Comparison of ENCODE assay signal across 36 cellular contexts in genomic region chr2:158826965-158827364, GRCh38. TPM values are rescaled to one million over a fixed set of nuclear protein-coding genes. Genes with fewer than 3 reads are reported as not detected.
"Had no signal": no experiment of that assay in that cellular context is flagged by ENCODE, and none has a peak within 500 bp of the region (broad histone marks: within the 10 kb centered on the region; RNA-seq: fewer than 3 reads in every experiment).

No MANE protein-coding gene starts in this region.

- H3K9me3 Mint-ChIP-seq: activated B cell treated with CpG ODN at 0.5 μM for 24 hours; activated CD8-positive, alpha-beta T cell treated with anti-CD3 and anti-CD28 coated beads for 36 hours; activated T-cell treated with anti-CD3 and anti-CD28 coated beads, Interleukin-2, amount 50 U/mL, for 4 hours; activated T-helper 17 cell treated with anti-CD3 and anti-CD28 coated beads, Interleukin-2, amount 50 U/mL, for 72 hours; central memory CD8-positive, alpha-beta T cell; effector memory CD8-positive, alpha-beta T cell; T-helper 2 cell treated with Interferon-gamma antibody and Interleukin-4, amounts not matched to agents 5 μg/mL and 100 μg/mL, for 36 hours had no signal

- H3K27ac ChIP-seq: brain microvascular endothelial cell, esophagus muscularis mucosa, foreskin keratinocyte, gastrocnemius medialis, WERI-Rb-1 had no signal

- H3K4me1 ChIP-seq: foreskin keratinocyte, gastrocnemius medialis had no signal

- H3K4me3 ChIP-seq: esophagus muscularis mucosa, gastrocnemius medialis had no signal

- H3K4me1 Mint-ChIP-seq: activated B cell treated with CpG ODN at 0.5 μM for 24 hours; activated T-helper 17 cell treated with anti-CD3 and anti-CD28 coated beads, Interleukin-2, amount 50 U/mL, for 72 hours; central memory CD8-positive, alpha-beta T cell; T-helper 17 cell had no signal

- DNase-seq: activated B cell treated with CpG ODN at 0.5 μM for 24 hours; activated CD4-positive, alpha-beta T cell treated with anti-CD3 and anti-CD28 coated beads for 48 hours; activated CD4-positive, alpha-beta T cell treated with anti-CD3 and anti-CD28 coated beads, Interleukin-2, amount 50 U/mL, for 1 hour; activated CD4-positive, alpha-beta T cell treated with anti-CD3 and anti-CD28 coated beads, Interleukin-2, amount 50 U/mL, for 48 hours; activated CD8-positive, alpha-beta memory T cell treated with anti-CD3 and anti-CD28 coated beads for 24 hours; activated CD8-positive, alpha-beta T cell treated with anti-CD3 and anti-CD28 coated beads for 36 hours; activated effector memory CD4-positive, alpha-beta T cell treated with Interleukin-2 at 50 U/mL for 16 hours; activated gamma-delta T cell treated with Interleukin-2 at 50 U/mL for 16 hours; activated naive CD4-positive, alpha-beta T cell treated with anti-CD3 and anti-CD28 coated beads, Interleukin-2, amount 50 U/mL, for 16 hours; activated naive CD4-positive, alpha-beta T cell treated with Interleukin-2 at 50 U/mL for 16 hours; activated T-cell treated with anti-CD3 and anti-CD28 coated beads, Interleukin-2, amount 50 U/mL, for 4 hours; amniotic stem cell; anterior cingulate cortex; brain microvascular endothelial cell; cortex of kidney; dermis blood vessel endothelial cell; effector CD4-positive, alpha-beta T cell; effector memory CD8-positive, alpha-beta T cell; erythroblast; foreskin keratinocyte; gastrocnemius medialis; glutamatergic neuron; T-helper 1 cell; T-helper 17 cell; T1000; WERI-Rb-1 had no signal

- H3K27me3 ChIP-seq: brain microvascular endothelial cell, esophagus muscularis mucosa, foreskin keratinocyte, gastrocnemius medialis had no signal

- FAIRE-seq: astrocyte, bronchial epithelial cell, colon had no signal

- H3K36me3 Mint-ChIP-seq: activated naive CD8-positive, alpha-beta T cell had no signal

- H3K27ac Mint-ChIP-seq: activated B cell treated with CpG ODN at 0.5 μM for 24 hours; activated CD8-positive, alpha-beta T cell treated with anti-CD3 and anti-CD28 coated beads for 36 hours; activated naive CD8-positive, alpha-beta T cell; activated T-helper 17 cell treated with anti-CD3 and anti-CD28 coated beads, Interleukin-2, amount 50 U/mL, for 72 hours; effector memory CD8-positive, alpha-beta T cell; T-helper 17 cell; T-helper 2 cell treated with Interferon-gamma antibody and Interleukin-4, amounts not matched to agents 5 μg/mL and 100 μg/mL, for 36 hours had no signal

- ATAC-seq: activated CD4-positive, CD25-positive, alpha-beta regulatory T cell treated with anti-CD3 and anti-CD28 coated beads, Interleukin-2, amount 50 U/mL, for 24 hours; activated CD8-positive, alpha-beta T cell treated with anti-CD3 and anti-CD28 coated beads for 36 hours; activated T-cell treated with anti-CD3 and anti-CD28 coated beads, Interleukin-2, amount 50 U/mL, for 4 hours; activated T-helper 17 cell treated with anti-CD3 and anti-CD28 coated beads, Interleukin-2, amount 50 U/mL, for 72 hours; effector memory CD8-positive, alpha-beta T cell; foreskin keratinocyte; gastrocnemius medialis; T-helper 17 cell had no signal

- H3K9me3 ChIP-seq: esophagus muscularis mucosa, gastrocnemius medialis had no signal

- H3K4me3 Mint-ChIP-seq: activated B cell treated with CpG ODN at 0.5 μM for 24 hours; activated CD8-positive, alpha-beta T cell treated with anti-CD3 and anti-CD28 coated beads for 36 hours; activated naive CD8-positive, alpha-beta T cell; activated T-cell treated with anti-CD3 and anti-CD28 coated beads, Interleukin-2, amount 50 U/mL, for 4 hours; activated T-helper 17 cell treated with anti-CD3 and anti-CD28 coated beads, Interleukin-2, amount 50 U/mL, for 72 hours; central memory CD8-positive, alpha-beta T cell; effector memory CD8-positive, alpha-beta T cell; T-helper 17 cell; T-helper 2 cell treated with Interferon-gamma antibody and Interleukin-4, amounts not matched to agents 5 μg/mL and 100 μg/mL, for 36 hours had no signal

- H3K36me3 ChIP-seq: brain microvascular endothelial cell, esophagus muscularis mucosa, gastrocnemius medialis, WERI-Rb-1 had no signal

RNA-seq across cellular contexts. Expression of gene DAPL1, which starts 31.8 kb away (rescaled TPM):
- total RNA-seq: activated B cell treated with CpG ODN at 0.5 μM for 24 hours; activated CD8-positive, alpha-beta T cell treated with anti-CD3 and anti-CD28 coated beads for 36 hours; activated T-cell treated with anti-CD3 and anti-CD28 coated beads, Interleukin-2, amount 50 U/mL, for 4 hours; activated T-helper 17 cell treated with anti-CD3 and anti-CD28 coated beads, Interleukin-2, amount 50 U/mL, for 72 hours; astrocyte; bronchial epithelial cell; cardiac septum; dermis blood vessel endothelial cell; esophagus muscularis mucosa; gastrocnemius medialis; T-helper 17 cell had no signal
